In genomic region chr19:5913739-5914357, GRCh38 we compare ENCODE assay signal across 9 cellular contexts. TPM values are rescaled to one million over a fixed set of nuclear protein-coding genes. Genes with fewer than 3 reads are reported as not detected.
A peak's percentile ranks its signal among the peaks of the same experiment; 100 is the strongest.
DNase-seq lines count a peak whose midpoint lies in the region; ATAC-seq and TF ChIP-seq lines count a peak whose summit lies in the region.
"Had no signal": no experiment of that assay in that cellular context is flagged by ENCODE, and none has a peak within 500 bp of the region (broad histone marks: within the 10 kb centered on the region; RNA-seq: fewer than 3 reads in every experiment).

Gene CAPS, plus strand, starts transcription at chr19:5914254. Its CDS starts 153 bp downstream, at chr19:5914407.

- no peak for DNase-seq in activated T-cell treated with anti-CD3 and anti-CD28 coated beads, Interleukin-2, amount 50 U/mL, for 72 hours
- DNase-seq in activated T-cell treated with anti-CD3 and anti-CD28 coated beads, Interleukin-2, amount 50 U/mL, for 48 hours: no peak
- DNase-seq in choroid plexus epithelial cell (ENCODE audit: low read depth) (peak; percentile 23), upper lobe of right lung (peak; percentile 89), iPS-NIHi7 (ENCODE audit: extremely low spot score) (no peak)
- DNase-seq in CD8-positive, alpha-beta memory T cell: no peak
- DNase-seq: CD4-positive, CD25-positive, alpha-beta regulatory T cell had no signal

- no peak within 1 kb of the TSS for H3K27ac Mint-ChIP-seq in activated T-cell treated with anti-CD3 and anti-CD28 coated beads, Interleukin-2, amount 50 U/mL, for 72 hours
- peak within 1 kb of the TSS in 1 of 8 donors; percentile 71 for H3K27ac Mint-ChIP-seq in CD8-positive, alpha-beta memory T cell

- WGBS in liver: 57% methylated on average over 10 of the region's 10 CpGs

- no peaks in the 10 kb centered on the region for H3K9me3 Mint-ChIP-seq in activated T-cell treated with anti-CD3 and anti-CD28 coated beads, Interleukin-2, amount 50 U/mL, for 72 hours
- H3K9me3 Mint-ChIP-seq in CD8-positive, alpha-beta memory T cell: no peaks in the 10 kb centered on the region
- H3K9me3 Mint-ChIP-seq: CD4-positive, CD25-positive, alpha-beta regulatory T cell had no signal

- H3K9me3 ChIP-seq in liver (ENCODE audit: control insufficient read depth in 4 of 4, low read length in 3 of 4) (no peaks in the 10 kb centered on the region), upper lobe of right lung (no peaks in the 10 kb centered on the region)
- no peaks in the 10 kb centered on the region for H3K9me3 ChIP-seq in CD8-positive, alpha-beta memory T cell (ENCODE audit: low read length)

- no peak for ATAC-seq in activated T-cell treated with anti-CD3 and anti-CD28 coated beads, Interleukin-2, amount 50 U/mL, for 72 hours (replicated peaks in 1 of 2)
- peak; percentile 87 for ATAC-seq in upper lobe of right lung
- no peak for ATAC-seq in HG03457 (IDR thresholded peaks at IDR 0.05; ENCODE audit: unreplicated experiment)

- intact Hi-C loops in upper lobe of right lung (cut with DNase I): no loop called here

- H3K4me3 ChIP-seq in choroid plexus epithelial cell (ENCODE audit: low read depth, low read length) (no peak within 1 kb of the TSS), liver (ENCODE audit: low read depth in 1 of 3, low read length in 3 of 3) (no peak within 1 kb of the TSS), upper lobe of right lung (no peak within 1 kb of the TSS)
- H3K4me3 ChIP-seq in CD8-positive, alpha-beta memory T cell (ENCODE audit: low read length): no peak within 1 kb of the TSS

- H3K4me1 Mint-ChIP-seq in activated T-cell treated with anti-CD3 and anti-CD28 coated beads, Interleukin-2, amount 50 U/mL, for 72 hours (ENCODE audit: low read depth): no peaks in the 10 kb centered on the region
- no peaks in the 10 kb centered on the region for H3K4me1 Mint-ChIP-seq in CD8-positive, alpha-beta memory T cell
- H3K4me1 Mint-ChIP-seq: CD4-positive, CD25-positive, alpha-beta regulatory T cell had no signal

- H3K4me1 ChIP-seq in liver (ENCODE audit: control insufficient read depth in 4 of 4, insufficient read depth in 4 of 4, low read length in 3 of 4) (peaks cover 6 to 17% (median 11%) of the 10 kb centered on the region in 4 donors), upper lobe of right lung (no peaks in the 10 kb centered on the region)
- no peaks in the 10 kb centered on the region for H3K4me1 ChIP-seq in CD8-positive, alpha-beta memory T cell (ENCODE audit: insufficient read depth, low read length)

- no peak within 1 kb of the TSS for H3K4me3 Mint-ChIP-seq in activated T-cell treated with anti-CD3 and anti-CD28 coated beads, Interleukin-2, amount 50 U/mL, for 72 hours
- peak within 1 kb of the TSS in 1 of 7 donors; percentile 26 for H3K4me3 Mint-ChIP-seq in CD8-positive, alpha-beta memory T cell
- H3K4me3 Mint-ChIP-seq: CD4-positive, CD25-positive, alpha-beta regulatory T cell had no signal

- peak in 1 of 2 donors; percentile 26 for TF ChIP-seq RAD21 in liver (IDR thresholded peaks at IDR 0.05)

- H3K9ac ChIP-seq in liver (ENCODE audit: low read depth in 1 of 2, low read length in 2 of 2): no peak within 1 kb of the TSS

- H3K27me3 ChIP-seq in liver (ENCODE audit: control insufficient read depth in 4 of 4, insufficient read depth in 4 of 4, low read length in 3 of 4): no peaks in the 10 kb centered on the region
- H3K27me3 ChIP-seq in upper lobe of right lung: no peaks in the 10 kb centered on the region
- H3K27me3 ChIP-seq in CD8-positive, alpha-beta memory T cell (ENCODE audit: insufficient read depth, low read length, poor library complexity, severe bottlenecking): no peaks in the 10 kb centered on the region

- H3K36me3 ChIP-seq in liver (ENCODE audit: control insufficient read depth in 4 of 4, insufficient read depth in 3 of 4, low read depth in 1 of 4, low read length in 3 of 4): peaks cover 10 to 43% (median 12%) of the 10 kb centered on the region in 4 donors
- peaks cover 43% of the 10 kb centered on the region for H3K36me3 ChIP-seq in upper lobe of right lung
- H3K36me3 ChIP-seq in CD8-positive, alpha-beta memory T cell (ENCODE audit: insufficient read depth, low read length): peaks cover 18% of the 10 kb centered on the region

- H3K36me3 Mint-ChIP-seq in activated T-cell treated with anti-CD3 and anti-CD28 coated beads, Interleukin-2, amount 50 U/mL, for 72 hours (ENCODE audit: insufficient read depth in 2 of 2): peaks cover 0 to 3% of the 10 kb centered on the region in 2 donors
- H3K36me3 Mint-ChIP-seq in CD8-positive, alpha-beta memory T cell: peaks cover 0 to 65% (median 0%) of the 10 kb centered on the region in 3 donors

- H3K27me3 Mint-ChIP-seq in activated T-cell treated with anti-CD3 and anti-CD28 coated beads, Interleukin-2, amount 50 U/mL, for 72 hours (ENCODE audit: low read depth): no peaks in the 10 kb centered on the region
- H3K27me3 Mint-ChIP-seq in CD8-positive, alpha-beta memory T cell: no peaks in the 10 kb centered on the region
- H3K27me3 Mint-ChIP-seq: CD4-positive, CD25-positive, alpha-beta regulatory T cell had no signal

- POLR2A ChIA-PET in CD8-positive, alpha-beta memory T cell (lab: Charles Lee): interaction anchor here (1.0 kb wide), 1 partner anchor 10 kb away, joined by 4 read pairs; the partner anchor contains the start of gene VMAC

- no peak for TF ChIP-seq CTCF in choroid plexus epithelial cell (conservative IDR thresholded peaks at IDR 0.05; ENCODE audit: low read depth, low read length)
- TF ChIP-seq CTCF in liver (IDR thresholded peaks at IDR 0.05; ENCODE audit: low read depth, low read length, missing input control): no peak
- TF ChIP-seq CTCF in upper lobe of right lung (IDR thresholded peaks at IDR 0.05): no peak

- CTCF ChIA-PET in CD8-positive, alpha-beta memory T cell (lab: Charles Lee): no interaction called here

- H3K27ac ChIP-seq in liver (ENCODE audit: low read depth in 1 of 2, low read length in 2 of 2) (no peak within 1 kb of the TSS), upper lobe of right lung (peak within 1 kb of the TSS; percentile 58)
- H3K27ac ChIP-seq in CD8-positive, alpha-beta memory T cell (ENCODE audit: low read depth, low read length): no peak within 1 kb of the TSS

TF ChIP-seq in liver, 16 proteins besides CTCF, POLR2A, EP300 and RAD21:
- TF ChIP-seq EGR1 (IDR thresholded peaks at IDR 0.05; ENCODE audit: low read depth in 2 of 2) (no peak), TAF1 (conservative IDR thresholded peaks at IDR 0.05) (no peak), RXRA (IDR thresholded peaks at IDR 0.05) (peak in 1 of 2 donors; percentile 5), HNF4A (conservative IDR thresholded peaks at IDR 0.05) (peak; percentile 4 to 28), SP1 (IDR thresholded peaks at IDR 0.05) (peak; percentile 21)

RNA-seq across cellular contexts. Expression of gene CAPS, which starts in this region (rescaled TPM):
- 10 to 100 TPM; 12.9 to 20.9 TPM for total RNA-seq in activated T-cell treated with anti-CD3 and anti-CD28 coated beads, Interleukin-2, amount 50 U/mL, for 72 hours
- 1 to 10 TPM; 2.1 to 4.2 TPM for total RNA-seq in liver
- 10 to 100 TPM in 1 of 2 donors, 1 to 10 TPM in 1; 2.8 to 11.4 TPM for polyA plus RNA-seq in liver
- total RNA-seq in upper lobe of right lung: 12.5 TPM
- 1 to 10 TPM; 5.3 to 7.3 TPM for total RNA-seq in CD8-positive, alpha-beta memory T cell
- polyA plus RNA-seq in CD8-positive, alpha-beta memory T cell: 2.7 TPM

Comparison
In these comparisons a context has a peak if more than half of its experiments do, and no peak if none do; other contexts are left out.
1. DNase-seq: peak in choroid plexus epithelial cell (single experiment) and upper lobe of right lung (single experiment); none in activated T-cell treated with anti-CD3 and anti-CD28 coated beads, Interleukin-2, amount 50 U/mL, for 72 hours (0 of 2), activated T-cell treated with anti-CD3 and anti-CD28 coated beads, Interleukin-2, amount 50 U/mL, for 48 hours (0 of 2), iPS-NIHi7 (single experiment) and CD8-positive, alpha-beta memory T cell (0 of 5).